Comparison of ENCODE assay signal across 13 cellular contexts in the genomic region with DNA sequence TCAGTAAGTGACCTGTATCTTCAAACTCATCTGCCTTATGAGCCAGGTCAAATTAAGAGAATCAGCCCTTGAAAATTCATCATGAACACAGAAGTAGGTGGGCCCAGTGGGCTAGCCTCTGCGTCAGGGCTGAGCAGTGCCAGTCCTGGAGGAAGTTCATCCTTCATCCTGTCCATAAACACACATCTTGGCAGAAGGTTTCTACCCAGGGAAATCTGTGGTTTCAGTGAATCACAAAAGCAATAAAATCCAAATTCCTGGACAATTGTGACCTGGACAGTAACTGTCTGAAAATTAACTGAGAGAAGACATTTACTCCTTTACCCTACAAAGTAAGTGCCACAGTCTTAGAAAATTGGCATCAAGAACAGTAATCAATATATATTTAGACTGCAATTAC.
DNase-seq lines count a peak whose midpoint lies in the region; ATAC-seq, FAIRE-seq and TF ChIP-seq lines count a peak whose summit lies in the region.
"Had no signal": no experiment of that assay in that cellular context is flagged by ENCODE, and none has a peak within 500 bp of the region (broad histone marks: within the 10 kb centered on the region; RNA-seq: fewer than 3 reads in every experiment).

No MANE protein-coding gene starts in this region.

- DNase-seq in AG08395 (ENCODE audit: low spot score) = peak; percentile 85
- peak; percentile 44 for DNase-seq in HK-2 (ENCODE audit: unreplicated experiment)
- DNase-seq in astrocyte (ENCODE audit: low read depth) = peak; percentile 94
- peak; percentile 33 for DNase-seq in hepatic stellate cell (ENCODE audit: low spot score)
- DNase-seq in NCI-H526 (lab: John Stamatoyannopoulos, UW) = no peak
- no peak for DNase-seq in NCI-H146 (lab: John Stamatoyannopoulos, UW)
- DNase-seq in NCI-H2171 (lab: John Stamatoyannopoulos, UW) = no peak
- DNase-seq: BE2C, NCI-H446 treated with DMSO at 0.1 percent for 48 hours had no signal

- H3K36me3 ChIP-seq in astrocyte (ENCODE audit: insufficient read depth, low read length) = no peaks in the 10 kb centered on the region
- H3K36me3 ChIP-seq: BE2C, prostate gland had no signal

- TF ChIP-seq CTCF in astrocyte (IDR thresholded peaks at IDR 0.05; ENCODE audit: insufficient read depth, low read depth, low read length) = no peak

- H3K4me1 ChIP-seq in astrocyte (ENCODE audit: insufficient read depth, low read length) = peaks cover 44% of the 10 kb centered on the region
- H3K4me1 ChIP-seq: prostate gland had no signal

- H3K4me1 Mint-ChIP-seq in astrocyte (ENCODE audit: low read depth, unreplicated experiment) = peaks cover 35% of the 10 kb centered on the region

- no peaks in the 10 kb centered on the region for H3K36me3 Mint-ChIP-seq in astrocyte (ENCODE audit: low read depth, unreplicated experiment)

- no peak for ATAC-seq in GM21447 (IDR thresholded peaks at IDR 0.05; ENCODE audit: unreplicated experiment)

- no peak overlapping the region for H3K27ac Mint-ChIP-seq in astrocyte (ENCODE audit: unreplicated experiment)
- H3K27ac Mint-ChIP-seq: stimulated activated naive CD8-positive, alpha-beta T cell treated with anti-CD3 and anti-CD28 coated beads, Interleukin-15, Interleukin-2, amounts not matched to agents 100 ng/mL and 50 ng/mL, for 24 hours had no signal

- H3K9me3 ChIP-seq in astrocyte (ENCODE audit: insufficient read depth, low read depth, low read length) = no peaks in the 10 kb centered on the region
- H3K9me3 ChIP-seq: BE2C, prostate gland had no signal

- no peaks in the 10 kb centered on the region for H4K20me1 ChIP-seq in astrocyte (ENCODE audit: insufficient read depth, low read length)

- H3K9ac ChIP-seq in astrocyte (ENCODE audit: low read length) = peak overlapping the region; percentile 5

- no peaks in the 10 kb centered on the region for H3K9me3 Mint-ChIP-seq in astrocyte (ENCODE audit: unreplicated experiment)
- H3K9me3 Mint-ChIP-seq: stimulated activated naive CD8-positive, alpha-beta T cell treated with anti-CD3 and anti-CD28 coated beads, Interleukin-15, Interleukin-2, amounts not matched to agents 100 ng/mL and 50 ng/mL, for 24 hours had no signal

- H2AFZ ChIP-seq in astrocyte (ENCODE audit: low read depth, low read length) = no peak overlapping the region

- peak overlapping the region; percentile 73 for H3K4me2 ChIP-seq in astrocyte (ENCODE audit: low read length)

- peak; percentile 94 for FAIRE-seq in astrocyte (lab: Jason Lieb, UNC)
- FAIRE-seq: TTC549 had no signal

- no peaks in the 10 kb centered on the region for H3K27me3 Mint-ChIP-seq in astrocyte (ENCODE audit: low read depth, unreplicated experiment)
- H3K27me3 Mint-ChIP-seq: stimulated activated naive CD8-positive, alpha-beta T cell treated with anti-CD3 and anti-CD28 coated beads, Interleukin-15, Interleukin-2, amounts not matched to agents 100 ng/mL and 50 ng/mL, for 24 hours had no signal

- H3K27me3 ChIP-seq in astrocyte (ENCODE audit: insufficient read depth, low read length) = no peaks in the 10 kb centered on the region
- H3K27me3 ChIP-seq: BE2C had no signal

- peak overlapping the region; percentile 21 for H3K4me3 ChIP-seq in astrocyte (ENCODE audit: insufficient read depth, low read depth, low read length)
- H3K4me3 ChIP-seq: prostate gland had no signal

- peak overlapping the region; percentile 67 for H3K27ac ChIP-seq in astrocyte (ENCODE audit: low read depth, low read length)
- H3K27ac ChIP-seq: prostate gland had no signal

- no peak overlapping the region for H3K4me3 Mint-ChIP-seq in astrocyte (ENCODE audit: unreplicated experiment)
- H3K4me3 Mint-ChIP-seq: stimulated activated naive CD8-positive, alpha-beta T cell treated with anti-CD3 and anti-CD28 coated beads, Interleukin-15, Interleukin-2, amounts not matched to agents 100 ng/mL and 50 ng/mL, for 24 hours had no signal

- peaks cover 26% of the 10 kb centered on the region for H3K79me2 ChIP-seq in astrocyte (ENCODE audit: insufficient read depth, low read length)

Comparison
In these comparisons a context has a peak if more than half of its experiments do, and no peak if none do; other contexts are left out.
1. DNase-seq: peak in AG08395 (single experiment), HK-2 (single experiment), astrocyte (single experiment) and hepatic stellate cell (single experiment); none in NCI-H526 (0 of 2), NCI-H146 (single experiment) and NCI-H2171 (single experiment).